In the genomic region with DNA sequence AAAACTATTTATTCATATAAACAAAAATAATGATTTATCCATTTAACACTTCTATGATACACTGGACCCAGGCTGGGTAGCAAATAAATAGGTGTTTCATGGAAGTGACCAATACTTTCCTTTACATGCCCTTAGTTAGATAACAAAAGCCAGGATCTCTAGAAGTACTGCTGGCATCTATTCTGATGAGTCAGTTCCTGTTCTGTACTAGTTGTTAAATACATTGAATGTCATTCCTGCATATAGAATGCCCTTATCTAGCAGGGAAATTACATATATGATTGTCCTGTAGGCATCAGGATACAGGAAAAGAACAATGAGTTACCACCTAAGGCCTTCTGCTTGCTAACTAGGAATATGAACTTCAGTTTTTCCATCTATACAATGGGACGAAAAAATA, we compare ENCODE assay signal across 16 cellular contexts.
DNase-seq lines count a peak whose midpoint lies in the region; FAIRE-seq and TF ChIP-seq lines count a peak whose summit lies in the region.
"Had no signal": no experiment of that assay in that cellular context is flagged by ENCODE, and none has a peak within 500 bp of the region (broad histone marks: within the 10 kb centered on the region; RNA-seq: fewer than 3 reads in every experiment).

No MANE protein-coding gene starts in this region.

- no peaks in the 10 kb centered on the region for H3F3A ChIP-seq in GM23248 (ENCODE audit: insufficient read depth)

- no peaks in the 10 kb centered on the region for H3K4me1 Mint-ChIP-seq in astrocyte (ENCODE audit: low read depth, unreplicated experiment)
- no peaks in the 10 kb centered on the region for H3K4me1 Mint-ChIP-seq in activated CD4-positive, alpha-beta memory T cell treated with anti-CD3 and anti-CD28 coated beads for 36 hours (ENCODE audit: low read depth)
- H3K4me1 Mint-ChIP-seq: CD4-positive, alpha-beta memory T cell; GM23338 had no signal

- H3K4me2 ChIP-seq in GM23248 (ENCODE audit: unreplicated experiment) = no peak overlapping the region
- no peak overlapping the region for H3K4me2 ChIP-seq in astrocyte (ENCODE audit: low read length)
- H3K4me2 ChIP-seq: GM23338 had no signal

- H3K36me3 Mint-ChIP-seq in astrocyte (ENCODE audit: low read depth, unreplicated experiment) = no peaks in the 10 kb centered on the region
- no peaks in the 10 kb centered on the region for H3K36me3 Mint-ChIP-seq in activated CD4-positive, alpha-beta memory T cell treated with anti-CD3 and anti-CD28 coated beads for 36 hours
- H3K36me3 Mint-ChIP-seq: CD4-positive, alpha-beta memory T cell had no signal

- H3K27me3 ChIP-seq in GM23248 (replicated peaks; ENCODE audit: insufficient read depth) (0 out of 2 replicates have a peak, but pooled peaks cover 8% of the 10 kb centered on the region), astrocyte (ENCODE audit: insufficient read depth, low read length) (no peaks in the 10 kb centered on the region)
- H3K27me3 ChIP-seq: BE2C had no signal

- H3K9me3 ChIP-seq in GM23248 (ENCODE audit: low read depth) (no peaks in the 10 kb centered on the region), astrocyte (ENCODE audit: insufficient read depth, low read depth, low read length) (no peaks in the 10 kb centered on the region)
- H3K9me3 ChIP-seq: BE2C had no signal

- H3K9me2 ChIP-seq in GM23248 (ENCODE audit: insufficient read depth) = no peaks in the 10 kb centered on the region

- no peaks in the 10 kb centered on the region for H3K9me3 Mint-ChIP-seq in astrocyte (ENCODE audit: unreplicated experiment)
- no peaks in the 10 kb centered on the region for H3K9me3 Mint-ChIP-seq in activated CD4-positive, alpha-beta memory T cell treated with anti-CD3 and anti-CD28 coated beads for 36 hours
- H3K9me3 Mint-ChIP-seq: CD4-positive, alpha-beta memory T cell; GM23338 had no signal

- in situ Hi-C loops in GM23248 (cut with MboI) = no loop called here

- no peak overlapping the region for H3K27ac ChIP-seq in GM23248
- H3K27ac ChIP-seq in astrocyte (ENCODE audit: low read depth, low read length) = no peak overlapping the region

- H3K79me2 ChIP-seq in GM23248 (ENCODE audit: insufficient read depth) (no peaks in the 10 kb centered on the region), astrocyte (ENCODE audit: insufficient read depth, low read length) (no peaks in the 10 kb centered on the region)

- no peak overlapping the region for H3K4me3 Mint-ChIP-seq in astrocyte (ENCODE audit: unreplicated experiment)
- no peak overlapping the region for H3K4me3 Mint-ChIP-seq in activated CD4-positive, alpha-beta memory T cell treated with anti-CD3 and anti-CD28 coated beads for 36 hours
- H3K4me3 Mint-ChIP-seq: CD4-positive, alpha-beta memory T cell; GM23338 had no signal

- POLR2A ChIA-PET in activated CD4-positive, alpha-beta memory T cell treated with anti-CD3 and anti-CD28 coated beads for 36 hours (lab: Charles Lee) = no interaction called here

- no peak overlapping the region for H3K27ac Mint-ChIP-seq in astrocyte (ENCODE audit: unreplicated experiment)
- H3K27ac Mint-ChIP-seq in activated CD4-positive, alpha-beta memory T cell treated with anti-CD3 and anti-CD28 coated beads for 36 hours = no peak overlapping the region
- H3K27ac Mint-ChIP-seq: CD4-positive, alpha-beta memory T cell; GM23338 had no signal

- no peak overlapping the region for H2AFZ ChIP-seq in GM23248
- H2AFZ ChIP-seq in astrocyte (ENCODE audit: low read depth, low read length) = no peak overlapping the region
- H2AFZ ChIP-seq: GM23338 had no signal

- no peaks in the 10 kb centered on the region for H4K20me1 ChIP-seq in GM23248 (ENCODE audit: insufficient read depth)
- H4K20me1 ChIP-seq in astrocyte (ENCODE audit: insufficient read depth, low read length) = no peaks in the 10 kb centered on the region

- no peak for TF ChIP-seq CTCF in astrocyte (IDR thresholded peaks at IDR 0.05; ENCODE audit: insufficient read depth, low read depth, low read length)
- no peak for TF ChIP-seq CTCF in fibroblast of mammary gland (conservative IDR thresholded peaks at IDR 0.05; ENCODE audit: control insufficient read depth, insufficient read depth, low read depth, low read length)

- DNase-seq in GM23248 = peak; percentile 10
- peak; percentile 1 for DNase-seq in astrocyte (ENCODE audit: low read depth)
- peak; percentile 15 for DNase-seq in fibroblast of mammary gland (ENCODE audit: low read depth)
- peak; percentile 4 for DNase-seq in skeletal muscle cell (ENCODE audit: low read depth)
- no peak for DNase-seq in stimulated activated CD4-positive, alpha-beta T cell treated with anti-CD3 and anti-CD28 coated beads, Interleukin-4, amount 100 ng/mL, for 4 hours
- DNase-seq in medulla oblongata (ENCODE audit: extremely low spot score) = no peak
- no peak for DNase-seq in activated CD4-positive, alpha-beta memory T cell treated with anti-CD3 and anti-CD28 coated beads for 36 hours
- DNase-seq: BE2C; CD4-positive, alpha-beta memory T cell; Karpas-422; NCI-H1417 treated with DMSO at 0.1 percent for 48 hours; NCI-H2081 treated with DMSO at 0.1 percent for 48 hours; NCI-H2227 treated with DMSO at 0.1 percent for 48 hours; NCI-H526; Right ventricle myocardium superior had no signal

- no peak for FAIRE-seq in astrocyte (lab: Jason Lieb, UNC)

- H3K36me3 ChIP-seq in GM23248 (ENCODE audit: low read depth) (no peaks in the 10 kb centered on the region), astrocyte (ENCODE audit: insufficient read depth, low read length) (no peaks in the 10 kb centered on the region)
- H3K36me3 ChIP-seq: BE2C had no signal

- WGBS in GM23248 (ENCODE audit: low coverage in 1 of 2, low lambda C conversion rate in 2 of 2, missing lambda C conversion rate in 2 of 2), 2 experiments = 47 to 79% methylated on average over 1 of the region's 1 CpG

- H3K9ac ChIP-seq in GM23248 = no peak overlapping the region
- H3K9ac ChIP-seq in astrocyte (ENCODE audit: low read length) = no peak overlapping the region

- CTCF ChIA-PET in activated CD4-positive, alpha-beta memory T cell treated with anti-CD3 and anti-CD28 coated beads for 36 hours (lab: Charles Lee) = no interaction called here

- intact Hi-C loops in activated CD4-positive, alpha-beta memory T cell treated with anti-CD3 and anti-CD28 coated beads for 36 hours (cut with micrococcal nuclease) = no loop called here

- no peaks in the 10 kb centered on the region for H3K27me3 Mint-ChIP-seq in astrocyte (ENCODE audit: low read depth, unreplicated experiment)
- no peaks in the 10 kb centered on the region for H3K27me3 Mint-ChIP-seq in activated CD4-positive, alpha-beta memory T cell treated with anti-CD3 and anti-CD28 coated beads for 36 hours

- H3K4me3 ChIP-seq in GM23248 (no peak overlapping the region), astrocyte (ENCODE audit: insufficient read depth, low read depth, low read length) (no peak overlapping the region), fibroblast of mammary gland (ENCODE audit: control insufficient read depth, low read depth, low read length) (no peak overlapping the region), skeletal muscle cell (ENCODE audit: low read depth, low read length) (no peak overlapping the region)
- H3K4me3 ChIP-seq: GM23338 had no signal

- H3K4me1 ChIP-seq in GM23248 (ENCODE audit: insufficient read depth) = no peaks in the 10 kb centered on the region
- no peaks in the 10 kb centered on the region for H3K4me1 ChIP-seq in astrocyte (ENCODE audit: insufficient read depth, low read length)
- H3K4me1 ChIP-seq: BE2C had no signal

Comparison
In these comparisons a context has a peak if more than half of its experiments do, and no peak if none do; other contexts are left out.
1. DNase-seq: peak in GM23248 (single experiment), astrocyte (single experiment), fibroblast of mammary gland (single experiment) and skeletal muscle cell (single experiment); none in stimulated activated CD4-positive, alpha-beta T cell treated with anti-CD3 and anti-CD28 coated beads, Interleukin-4, amount 100 ng/mL, for 4 hours (0 of 2), medulla oblongata (single experiment) and activated CD4-positive, alpha-beta memory T cell treated with anti-CD3 and anti-CD28 coated beads for 36 hours (single experiment).